In the genomic region with DNA sequence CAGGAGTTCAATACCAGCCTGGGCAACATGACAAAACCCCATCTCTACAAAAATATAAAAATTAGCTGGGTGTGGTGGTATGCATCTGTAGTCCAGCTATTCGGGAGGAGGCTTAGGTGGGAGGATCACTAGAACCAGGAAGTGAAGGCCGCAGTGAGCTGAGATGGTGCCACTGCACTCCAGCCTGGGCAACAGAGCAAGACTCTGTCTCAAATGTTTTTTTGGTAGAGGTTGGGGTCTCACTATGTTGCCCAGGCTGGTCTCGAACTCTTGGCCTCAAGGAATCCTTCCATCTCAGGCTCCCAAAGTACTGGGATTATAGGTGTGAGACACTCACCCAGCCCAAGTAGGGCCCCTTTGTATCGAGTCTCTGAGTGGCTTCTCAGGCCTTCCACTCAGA, we compare ENCODE assay signal across 25 cellular contexts. TPM values are rescaled to one million over a fixed set of nuclear protein-coding genes. Genes with fewer than 3 reads are reported as not detected.
A peak's percentile ranks its signal among the peaks of the same experiment; 100 is the strongest.
DNase-seq lines count a peak whose midpoint lies in the region; ATAC-seq, FAIRE-seq and TF ChIP-seq lines count a peak whose summit lies in the region.
"Had no signal": no experiment of that assay in that cellular context is flagged by ENCODE, and none has a peak within 500 bp of the region (broad histone marks: within the 10 kb centered on the region; RNA-seq: fewer than 3 reads in every experiment).

No MANE protein-coding gene starts in this region.

- H2AFZ ChIP-seq in H1 (ENCODE audit: low read length): no peak overlapping the region

- peaks cover 0 to 11% (median 6%) of the 10 kb centered on the region in 4 experiments; a peak in 5 of 7 replicates for H3K4me1 ChIP-seq in H1 (replicated peaks in 1 of 4; ENCODE audit: control insufficient read depth in 3 of 4, insufficient read depth in 4 of 4, low read length in 3 of 4)
- peaks cover 28 to 35% of the 10 kb centered on the region in 2 donors for H3K4me1 ChIP-seq in gastrocnemius medialis
- peaks cover 4 to 48% (median 34%) of the 10 kb centered on the region in 12 donors for H3K4me1 ChIP-seq in heart left ventricle
- H3K4me1 ChIP-seq: SJCRH30 had no signal

- no peak overlapping the region for H3K56ac ChIP-seq in H1 (replicated peaks; ENCODE audit: insufficient read length, low read depth, low read length)

- no peak for TF ChIP-seq RAD21 in H1 (IDR thresholded peaks at IDR 0.05 in 1 of 2, conservative IDR thresholded peaks at IDR 0.05 in 1 of 2; ENCODE audit: low read depth in 2 of 2, low read length in 2 of 2)

- H3K23ac ChIP-seq in H1 (ENCODE audit: insufficient read length): no peak overlapping the region

- TF ChIP-seq CTCF in activated CD8-positive, alpha-beta T cell treated with anti-CD3 and anti-CD28 coated beads for 36 hours (IDR thresholded peaks at IDR 0.05): no peak
- no peak for TF ChIP-seq CTCF in RWPE1 (conservative IDR thresholded peaks at IDR 0.05; ENCODE audit: low read depth)
- TF ChIP-seq CTCF in H1 (IDR thresholded peaks at IDR 0.05; ENCODE audit: control extremely low read depth in 1 of 3, insufficient read depth in 1 of 3, low read depth in 1 of 3, low read length in 3 of 3): no peak
- no peak for TF ChIP-seq CTCF in gastrocnemius medialis (IDR thresholded peaks at IDR 0.05 in 4 of 5, conservative IDR thresholded peaks at IDR 0.05 in 1 of 5)
- no peak for TF ChIP-seq CTCF in heart left ventricle (IDR thresholded peaks at IDR 0.05)

- POLR2A ChIA-PET in activated CD8-positive, alpha-beta T cell treated with anti-CD3 and anti-CD28 coated beads, Interleukin-2, amount 10 ng/mL, durations not matched to agents 7 days and 5 days (lab: Charles Lee): interaction anchor here (0.6 to 0.9 kb wide), 2 partner anchors 26 to 46 kb away, joined by 4 to 5 read pairs; partner anchors contain the start of gene RASSF1
- POLR2A ChIA-PET in activated CD8-positive, alpha-beta T cell treated with anti-CD3 and anti-CD28 coated beads for 36 hours (lab: Charles Lee): interaction anchor here (1.1 to 8.2 kb wide), 5 partner anchors 15 to 69 kb away, joined by 3 to 98 read pairs (median 4); partner anchors contain the start of genes LSMEM2 and TUSC2
- POLR2A ChIA-PET in RWPE1 (lab: Yijun Ruan, JAX; ENCODE audit: low non-redundant PET) (interaction anchor here (0.6 kb wide), 1 partner anchor 32 kb away, joined by 3 read pairs; no protein-coding TSS in a partner anchor), H1 (lab: Charles Lee; ENCODE audit: partially characterized antibody) (interaction anchor here (1.1 to 3.4 kb wide), 4 partner anchors 26 to 35 kb away, joined by 3 to 29 read pairs (median 10); partner anchors contain the start of genes HYAL2 and TUSC2)

- no peak overlapping the region for H2BK15ac ChIP-seq in H1 (ENCODE audit: low read length)

- H4K8ac ChIP-seq in H1 (ENCODE audit: extremely low read depth, insufficient read depth, low read length): no peak overlapping the region

- no peak for TF ChIP-seq EP300 in H1 (IDR thresholded peaks at IDR 0.05; ENCODE audit: borderline replicate concordance in 1 of 2, low read depth in 2 of 2, low read length in 2 of 2)

- H2BK12ac ChIP-seq in H1 (ENCODE audit: low read depth, low read length): 0 out of 2 replicates have a peak overlapping the region, but pooled peaks have one; percentile 17

- DNase-seq in activated CD8-positive, alpha-beta T cell treated with anti-CD3 and anti-CD28 coated beads, Interleukin-2, amount 10 ng/mL, durations not matched to agents 7 days and 5 days: no peak
- no peak for DNase-seq in activated CD8-positive, alpha-beta T cell treated with anti-CD3 and anti-CD28 coated beads for 36 hours
- DNase-seq in RWPE1 (ENCODE audit: low spot score) (no peak), H1 (ENCODE audit: low read depth in 1 of 2, low spot score in 2 of 2) (no peak), gastrocnemius medialis (no peak), COLO829 (ENCODE audit: low spot score) (no peak), heart left ventricle (no peak)
- no peak for DNase-seq in stimulated activated CD4-positive, alpha-beta T cell treated with anti-CD3 and anti-CD28 coated beads, Interleukin-4, amount 100 ng/mL, for 24 hours
- DNase-seq: AML-193, C1 segment of cervical spinal cord, HFFc6, Karpas-422, NCI-H1694 treated with DMSO at 0.1 percent for 48 hours, NCI-H2081 treated with DMSO at 0.1 percent for 48 hours, NCI-H446, NCI-H526, SJCRH30 had no signal

- H3K79me2 ChIP-seq in H1 (ENCODE audit: control insufficient read depth in 1 of 2, insufficient read depth in 2 of 2, low read length in 2 of 2): peaks cover 0 to 15% of the 10 kb centered on the region in 2 experiments; a peak in 3 of 4 replicates

- H3K27ac ChIP-seq in RWPE1 (peak overlapping the region; percentile 93), H1 (ENCODE audit: low read depth, low read length) (no peak overlapping the region), gastrocnemius medialis (peak overlapping the region in 3 of 4 donors; percentile 97 to 98 (median 97)), heart left ventricle (no peak overlapping the region)
- H3K27ac ChIP-seq: Peyer's patch, SJCRH30 had no signal

- no peak overlapping the region for H2BK120ac ChIP-seq in H1 (replicated peaks; ENCODE audit: low read depth, low read length)

- 85% methylated on average over 4 of the region's 4 CpGs; no CpG with 5 or more reads in 1 of the 2 experiments for WGBS in H1 (ENCODE audit: extremely low coverage in 1 of 2, insufficient coverage in 1 of 2, insufficient read length in 1 of 2, insufficient replicate concordance in 2 of 2, low coverage in 1 of 2, low lambda C conversion rate in 2 of 2, missing lambda C conversion rate in 1 of 2), 2 experiments
- WGBS in heart left ventricle, 4 donors: 74 to 87% (median 85%) methylated on average over 4 of the region's 4 CpGs

- H4K20me1 ChIP-seq in H1 (replicated peaks in 1 of 2; ENCODE audit: control insufficient read depth in 1 of 2, insufficient read depth in 2 of 2, low read length in 2 of 2): peaks cover 0 to 4% of the 10 kb centered on the region in 2 experiments

- H3K4me1 Mint-ChIP-seq in activated CD8-positive, alpha-beta T cell treated with anti-CD3 and anti-CD28 coated beads, Interleukin-2, amount 10 ng/mL, durations not matched to agents 7 days and 5 days (ENCODE audit: low read depth): peaks cover 38% of the 10 kb centered on the region
- peaks cover 19% of the 10 kb centered on the region for H3K4me1 Mint-ChIP-seq in activated CD8-positive, alpha-beta T cell treated with anti-CD3 and anti-CD28 coated beads for 36 hours (ENCODE audit: low read depth)

- no peak overlapping the region for H3K9ac ChIP-seq in H1 (replicated peaks in 1 of 4; ENCODE audit: extremely low read depth in 1 of 4, low read depth in 3 of 4, low read length in 3 of 4)

- H3K18ac ChIP-seq in H1 (ENCODE audit: extremely low read depth, low read length): no peak overlapping the region

- no peak for FAIRE-seq in H1 (lab: Jason Lieb, UNC)
- FAIRE-seq: D721Med, H54 had no signal

- no peak overlapping the region for H4K91ac ChIP-seq in H1 (replicated peaks; ENCODE audit: insufficient read length, low read length)

- H3K27me3 ChIP-seq in H1 (replicated peaks in 1 of 4; ENCODE audit: control insufficient read depth in 3 of 4, extremely low read depth in 1 of 4, insufficient read depth in 3 of 4, low read length in 3 of 4) (no peaks in the 10 kb centered on the region; a peak in 1 of 7 replicates), gastrocnemius medialis (no peaks in the 10 kb centered on the region), heart left ventricle (no peaks in the 10 kb centered on the region)
- H3K27me3 ChIP-seq: Peyer's patch, SJCRH30 had no signal

- no peak overlapping the region for H2BK20ac ChIP-seq in H1 (ENCODE audit: low read length)

- intact Hi-C loops in activated CD8-positive, alpha-beta T cell treated with anti-CD3 and anti-CD28 coated beads for 36 hours (cut with micrococcal nuclease): no loop called here
- intact Hi-C loops in gastrocnemius medialis (cut with DNase I; ENCODE audit: low total_unique reads): no loop called here
- intact Hi-C loops in heart left ventricle (cut with DNase I): loop anchor here in 2 of 10 donors (5.0 to 10.0 kb wide), 2 partner anchors 33 to 359 kb away; partner anchors contain the start of gene TUSC2 (in 1 of the 2)

- peaks cover 3% of the 10 kb centered on the region; the same call in 1 of the 2 replicates for H3K79me1 ChIP-seq in H1 (ENCODE audit: low read depth, low read length)

- CTCF ChIA-PET in activated CD8-positive, alpha-beta T cell treated with anti-CD3 and anti-CD28 coated beads, Interleukin-2, amount 10 ng/mL, durations not matched to agents 7 days and 5 days (lab: Charles Lee): interaction anchor here (1.1 kb wide), 2 partner anchors 30 to 34 kb away, joined by 3 to 4 read pairs; no protein-coding TSS in a partner anchor
- CTCF ChIA-PET in activated CD8-positive, alpha-beta T cell treated with anti-CD3 and anti-CD28 coated beads for 36 hours (lab: Charles Lee): no interaction called here
- CTCF ChIA-PET in RWPE1 (lab: Yijun Ruan, JAX): no interaction called here
- CTCF ChIA-PET in H1 (lab: Charles Lee; ENCODE audit: partially characterized antibody): interaction anchor here (0.5 to 3.4 kb wide), 5 partner anchors 8 to 394 kb away, joined by 3 to 15 read pairs (median 4); partner anchors contain the start of genes HYAL2 and LSMEM2

- no peaks in the 10 kb centered on the region for H3K9me3 Mint-ChIP-seq in activated CD8-positive, alpha-beta T cell treated with anti-CD3 and anti-CD28 coated beads, Interleukin-2, amount 10 ng/mL, durations not matched to agents 7 days and 5 days (ENCODE audit: insufficient read depth)
- no peaks in the 10 kb centered on the region for H3K9me3 Mint-ChIP-seq in activated CD8-positive, alpha-beta T cell treated with anti-CD3 and anti-CD28 coated beads for 36 hours
- H3K9me3 Mint-ChIP-seq: HFFc6 had no signal

- H3K4me3 ChIP-seq in H1 (ENCODE audit: extremely low read depth in 1 of 4, insufficient read depth in 2 of 4, low read depth in 3 of 4, low read length in 4 of 4): no peak overlapping the region
- H3K4me3 ChIP-seq in gastrocnemius medialis: no peak overlapping the region
- no peak overlapping the region for H3K4me3 ChIP-seq in heart left ventricle
- H3K4me3 ChIP-seq: Peyer's patch, SJCRH30 had no signal

- H3K4me3 Mint-ChIP-seq in activated CD8-positive, alpha-beta T cell treated with anti-CD3 and anti-CD28 coated beads, Interleukin-2, amount 10 ng/mL, durations not matched to agents 7 days and 5 days: no peak overlapping the region
- no peak overlapping the region for H3K4me3 Mint-ChIP-seq in activated CD8-positive, alpha-beta T cell treated with anti-CD3 and anti-CD28 coated beads for 36 hours
- H3K4me3 Mint-ChIP-seq: HFFc6 had no signal

- peaks cover 15% of the 10 kb centered on the region for H3K23me2 ChIP-seq in H1 (ENCODE audit: low read depth, low read length)

- H3K36me3 Mint-ChIP-seq in activated CD8-positive, alpha-beta T cell treated with anti-CD3 and anti-CD28 coated beads, Interleukin-2, amount 10 ng/mL, durations not matched to agents 7 days and 5 days (ENCODE audit: low read depth): peaks cover 7% of the 10 kb centered on the region
- peaks cover 21% of the 10 kb centered on the region for H3K36me3 Mint-ChIP-seq in activated CD8-positive, alpha-beta T cell treated with anti-CD3 and anti-CD28 coated beads for 36 hours (ENCODE audit: low read depth)

- in situ Hi-C loops in gastrocnemius medialis (cut with MboI; ENCODE audit: low sequenced_read_pairs in 4 of 4): loop anchor here in 1 of 4 donors (25.0 kb wide), 1 partner anchor 357 kb away; the partner anchor contains the start of genes MON1A and RBM6

- no peaks in the 10 kb centered on the region for H3K27me3 Mint-ChIP-seq in activated CD8-positive, alpha-beta T cell treated with anti-CD3 and anti-CD28 coated beads, Interleukin-2, amount 10 ng/mL, durations not matched to agents 7 days and 5 days (ENCODE audit: low read depth)
- H3K27me3 Mint-ChIP-seq in activated CD8-positive, alpha-beta T cell treated with anti-CD3 and anti-CD28 coated beads for 36 hours: no peaks in the 10 kb centered on the region

- H3K9me3 ChIP-seq in H1 (ENCODE audit: insufficient read depth in 2 of 2, low read depth in 1 of 2, low read length in 1 of 2) (no peaks in the 10 kb centered on the region), gastrocnemius medialis (no peaks in the 10 kb centered on the region), heart left ventricle (no peaks in the 10 kb centered on the region)
- H3K9me3 ChIP-seq: Peyer's patch, SJCRH30 had no signal

- ATAC-seq in activated CD8-positive, alpha-beta T cell treated with anti-CD3 and anti-CD28 coated beads, Interleukin-2, amount 10 ng/mL, durations not matched to agents 7 days and 5 days: no peak
- ATAC-seq in activated CD8-positive, alpha-beta T cell treated with anti-CD3 and anti-CD28 coated beads for 36 hours: no peak
- ATAC-seq in gastrocnemius medialis: no peak
- ATAC-seq in heart left ventricle: no peak

- H2AK5ac ChIP-seq in H1 (ENCODE audit: low read depth, low read length): no peak overlapping the region

- H2BK5ac ChIP-seq in H1 (ENCODE audit: low read depth, low read length): no peak overlapping the region

- H3K4ac ChIP-seq in H1 (replicated peaks; ENCODE audit: insufficient read length, low read depth, low read length): no peak overlapping the region

- H3K14ac ChIP-seq in H1 (ENCODE audit: insufficient read length): no peak overlapping the region

- H3K36me3 ChIP-seq in H1 (ENCODE audit: control insufficient read depth in 2 of 4, insufficient read depth in 4 of 4, low read length in 3 of 4) (peaks cover 4 to 12% (median 10%) of the 10 kb centered on the region in 4 experiments), gastrocnemius medialis (peaks cover 0 to 22% of the 10 kb centered on the region in 2 donors), heart left ventricle (peaks cover 0 to 20% (median 11%) of the 10 kb centered on the region in 9 donors)

- TF ChIP-seq POLR2A in H1 (IDR thresholded peaks at IDR 0.05; ENCODE audit: control extremely low read depth in 1 of 2, low read depth in 2 of 2, low read length in 2 of 2): no peak
- no peak for TF ChIP-seq POLR2A in gastrocnemius medialis (IDR thresholded peaks at IDR 0.05)
- TF ChIP-seq POLR2A in heart left ventricle (IDR thresholded peaks at IDR 0.05): no peak

- no peak overlapping the region for H4K5ac ChIP-seq in H1 (ENCODE audit: insufficient read length, low read depth, low read length)

- H3K4me2 ChIP-seq in H1 (ENCODE audit: insufficient read depth in 1 of 2, low read depth in 2 of 2, low read length in 2 of 2): no peak overlapping the region

- H3K27ac Mint-ChIP-seq in activated CD8-positive, alpha-beta T cell treated with anti-CD3 and anti-CD28 coated beads, Interleukin-2, amount 10 ng/mL, durations not matched to agents 7 days and 5 days: peak overlapping the region; percentile 94
- no peak overlapping the region for H3K27ac Mint-ChIP-seq in activated CD8-positive, alpha-beta T cell treated with anti-CD3 and anti-CD28 coated beads for 36 hours
- H3K27ac Mint-ChIP-seq: HFFc6 had no signal

RNA-seq across cellular contexts. Expression of gene IFRD2, which starts 1.9 kb away (rescaled TPM):
- 10 to 100 TPM; 81.3 to 85.1 TPM for total RNA-seq in activated CD8-positive, alpha-beta T cell treated with anti-CD3 and anti-CD28 coated beads, Interleukin-2, amount 10 ng/mL, durations not matched to agents 7 days and 5 days
- 100 to 1,000 TPM; 132 to 133 TPM for total RNA-seq in activated CD8-positive, alpha-beta T cell treated with anti-CD3 and anti-CD28 coated beads for 36 hours
- 88.8 and 97.8 TPM in 2 replicates for total RNA-seq in H1 (2021; fragmentation: NEBNext Ultra II Directional; extraction: Animal tissue kit (Norgen Biotek cat#: 25700))
- 76.7 and 123 TPM in 2 replicates for polyA plus RNA-seq in H1 (2011; rRNA removed)
- 76.7 TPM for polyA plus RNA-seq in H1 (2011; cell fraction: cytosol; rRNA removed)
- 310 TPM for polyA plus RNA-seq in H1 (2011; cell fraction: nucleus; rRNA removed)
- polyA plus RNA-seq in H1 (2012, experiment 1 of 2): 72.6 to 93.2 TPM (median 89.6 TPM) in 4 replicates
- 133 TPM for polyA plus RNA-seq in H1 (2012, experiment 2 of 2)
- polyA plus RNA-seq in H1 (2013, experiment 1 of 2): 61.4 TPM
- polyA plus RNA-seq in H1 (2013, experiment 2 of 2): 54.6 TPM
- 47.8 and 50.1 TPM in 2 replicates for polyA minus RNA-seq in H1 (2011; rRNA and poly(A)+ RNA removed)
- 33.3 TPM for polyA minus RNA-seq in H1 (2011; cell fraction: cytosol; rRNA and poly(A)+ RNA removed)
- 86.7 TPM for polyA minus RNA-seq in H1 (2011; cell fraction: nucleus; rRNA and poly(A)+ RNA removed)
- total RNA-seq in gastrocnemius medialis: 100 to 1,000 TPM; 111 to 145 (median 127) TPM
- total RNA-seq in heart left ventricle: 10 to 100 TPM; 47.5 to 94.9 (median 61.4) TPM
- polyA plus RNA-seq in heart left ventricle: 100 to 1,000 TPM in 1 of 2 donors, 10 to 100 TPM in 1; 80.5 to 106 TPM

RNA-seq across cellular contexts. Expression of gene HYAL3, which starts 5.1 kb away (rescaled TPM):
- 10 to 100 TPM in 1 of 2 experiments, 1 to 10 TPM in 1; 9.7 to 12.7 TPM for total RNA-seq in activated CD8-positive, alpha-beta T cell treated with anti-CD3 and anti-CD28 coated beads, Interleukin-2, amount 10 ng/mL, durations not matched to agents 7 days and 5 days
- 1 to 10 TPM; 3.3 to 4.1 TPM for total RNA-seq in activated CD8-positive, alpha-beta T cell treated with anti-CD3 and anti-CD28 coated beads for 36 hours
- 3.2 and 4.9 TPM in 2 replicates for total RNA-seq in H1 (2021; fragmentation: NEBNext Ultra II Directional; extraction: Animal tissue kit (Norgen Biotek cat#: 25700))
- 12.2 and 13.0 TPM in 2 replicates for polyA plus RNA-seq in H1 (2011; rRNA removed)
- polyA plus RNA-seq in H1 (2011; cell fraction: cytosol; rRNA removed): 7.5 TPM
- polyA plus RNA-seq in H1 (2011; cell fraction: nucleus; rRNA removed): 9.4 TPM
- 3.3 to 4.6 TPM (median 4.3 TPM) in 4 replicates for polyA plus RNA-seq in H1 (2012, experiment 1 of 2)
- polyA plus RNA-seq in H1 (2012, experiment 2 of 2): 6.7 TPM
- polyA plus RNA-seq in H1 (2013, experiment 1 of 2): 3.5 TPM
- 3.8 TPM for polyA plus RNA-seq in H1 (2013, experiment 2 of 2)
- polyA minus RNA-seq in H1 (2011; rRNA and poly(A)+ RNA removed): 2.1 and 6.2 TPM in 2 replicates
- polyA minus RNA-seq in H1 (2011; cell fraction: cytosol; rRNA and poly(A)+ RNA removed): 5.6 TPM
- 5.2 TPM for polyA minus RNA-seq in H1 (2011; cell fraction: nucleus; rRNA and poly(A)+ RNA removed)
- 1 to 10 TPM in 3 of 4 donors, not detected in 1; 1.1 to 2.3 (median 1.2) TPM for total RNA-seq in gastrocnemius medialis
- total RNA-seq in heart left ventricle: 1 to 10 TPM; 1.0 to 3.2 (median 1.6) TPM
- polyA plus RNA-seq in heart left ventricle: 1 to 10 TPM; 2.1 to 3.1 TPM

RNA-seq across cellular contexts. Expression of gene NAA80, which starts 5.1 kb away (rescaled TPM):
- 10 to 100 TPM; 26.8 to 28.5 TPM for total RNA-seq in activated CD8-positive, alpha-beta T cell treated with anti-CD3 and anti-CD28 coated beads, Interleukin-2, amount 10 ng/mL, durations not matched to agents 7 days and 5 days
- total RNA-seq in activated CD8-positive, alpha-beta T cell treated with anti-CD3 and anti-CD28 coated beads for 36 hours: 10 to 100 TPM; 23.2 to 23.4 TPM
- total RNA-seq in H1 (2021; fragmentation: NEBNext Ultra II Directional; extraction: Animal tissue kit (Norgen Biotek cat#: 25700)): 10.1 and 11.3 TPM in 2 replicates
- 16.7 and 23.9 TPM in 2 replicates for polyA plus RNA-seq in H1 (2011; rRNA removed)
- 12.0 TPM for polyA plus RNA-seq in H1 (2011; cell fraction: cytosol; rRNA removed)
- 36.5 TPM for polyA plus RNA-seq in H1 (2011; cell fraction: nucleus; rRNA removed)
- polyA plus RNA-seq in H1 (2012, experiment 1 of 2): 5.4 to 12.0 TPM (median 10.1 TPM) in 4 replicates
- polyA plus RNA-seq in H1 (2012, experiment 2 of 2): 10.8 TPM
- polyA plus RNA-seq in H1 (2013, experiment 1 of 2): 10.9 TPM
- 11.2 TPM for polyA plus RNA-seq in H1 (2013, experiment 2 of 2)
- polyA minus RNA-seq in H1 (2011; rRNA and poly(A)+ RNA removed): 7.2 and 13.4 TPM in 2 replicates
- 3.4 TPM for polyA minus RNA-seq in H1 (2011; cell fraction: cytosol; rRNA and poly(A)+ RNA removed)
- 15.6 TPM for polyA minus RNA-seq in H1 (2011; cell fraction: nucleus; rRNA and poly(A)+ RNA removed)
- 10 to 100 TPM; 12.5 to 22.1 (median 14.8) TPM for total RNA-seq in gastrocnemius medialis
- total RNA-seq in heart left ventricle: 10 to 100 TPM in 4 of 9 donors, 1 to 10 TPM in 5; 8.0 to 13.9 (median 9.8) TPM
- polyA plus RNA-seq in heart left ventricle: 10 to 100 TPM in 1 of 2 donors, 1 to 10 TPM in 1; 5.0 to 10.4 TPM

RNA-seq across cellular contexts. Expression of gene HYAL1, which starts 9.3 kb away (rescaled TPM):
- total RNA-seq in activated CD8-positive, alpha-beta T cell treated with anti-CD3 and anti-CD28 coated beads, Interleukin-2, amount 10 ng/mL, durations not matched to agents 7 days and 5 days: under 1 TPM in 1 of 2 experiments, not detected in 1; 0.16 TPM
- not detected for total RNA-seq in activated CD8-positive, alpha-beta T cell treated with anti-CD3 and anti-CD28 coated beads for 36 hours
- total RNA-seq in H1 (2021; fragmentation: NEBNext Ultra II Directional; extraction: Animal tissue kit (Norgen Biotek cat#: 25700)): 1.7 and 2.0 TPM in 2 replicates
- polyA plus RNA-seq in H1 (2011; rRNA removed) (5.4 and 9.1 TPM in 2 replicates), heart left ventricle (10 to 100 TPM; 37.6 to 60.7 TPM)
- polyA plus RNA-seq in H1 (2011; cell fraction: cytosol; rRNA removed): 5.7 TPM
- polyA plus RNA-seq in H1 (2011; cell fraction: nucleus; rRNA removed): 6.6 TPM
- 3.9 to 4.4 TPM (median 4.0 TPM) in 4 replicates for polyA plus RNA-seq in H1 (2012, experiment 1 of 2)
- polyA plus RNA-seq in H1 (2012, experiment 2 of 2): 2.7 TPM
- 4.9 TPM for polyA plus RNA-seq in H1 (2013, experiment 1 of 2)
- 4.1 TPM for polyA plus RNA-seq in H1 (2013, experiment 2 of 2)
- 5.0 and 5.9 TPM in 2 replicates for polyA minus RNA-seq in H1 (2011; rRNA and poly(A)+ RNA removed)
- polyA minus RNA-seq in H1 (2011; cell fraction: cytosol; rRNA and poly(A)+ RNA removed): 4.9 TPM
- polyA minus RNA-seq in H1 (2011; cell fraction: nucleus; rRNA and poly(A)+ RNA removed): 6.2 TPM
- total RNA-seq in gastrocnemius medialis (10 to 100 TPM in 2 of 4 donors, 1 to 10 TPM in 2; 3.6 to 14.6 (median 9.1) TPM), heart left ventricle (10 to 100 TPM; 36.9 to 99.7 (median 57.8) TPM)
- total RNA-seq: M059J, SJCRH30 had no signal

RNA-seq across cellular contexts. Expression of gene LSMEM2, which starts 15.2 kb away (rescaled TPM):
- total RNA-seq in activated CD8-positive, alpha-beta T cell treated with anti-CD3 and anti-CD28 coated beads, Interleukin-2, amount 10 ng/mL, durations not matched to agents 7 days and 5 days: not detected
- not detected for total RNA-seq in activated CD8-positive, alpha-beta T cell treated with anti-CD3 and anti-CD28 coated beads for 36 hours
- total RNA-seq in H1 (2021; fragmentation: NEBNext Ultra II Directional; extraction: Animal tissue kit (Norgen Biotek cat#: 25700)): 0.57 and 0.58 TPM in 2 replicates
- 0.68 and 0.94 TPM in 2 replicates for polyA plus RNA-seq in H1 (2011; rRNA removed)
- polyA plus RNA-seq in H1 (2011; cell fraction: cytosol; rRNA removed): 0.74 TPM
- 1.1 TPM for polyA plus RNA-seq in H1 (2011; cell fraction: nucleus; rRNA removed)
- 0.37 to 0.74 TPM (median 0.57 TPM) in 4 replicates for polyA plus RNA-seq in H1 (2012, experiment 1 of 2)
- 0.38 TPM for polyA plus RNA-seq in H1 (2012, experiment 2 of 2)
- 0.20 TPM for polyA plus RNA-seq in H1 (2013, experiment 1 of 2)
- 0.15 TPM for polyA plus RNA-seq in H1 (2013, experiment 2 of 2)
- polyA minus RNA-seq in H1 (2011; rRNA and poly(A)+ RNA removed): 0.63 and 0.69 TPM in 2 replicates
- not detected for polyA minus RNA-seq in H1 (2011; cell fraction: cytosol; rRNA and poly(A)+ RNA removed)
- not detected for polyA minus RNA-seq in H1 (2011; cell fraction: nucleus; rRNA and poly(A)+ RNA removed)
- total RNA-seq in gastrocnemius medialis: under 1 TPM in 3 of 4 donors, not detected in 1; 0.41 to 0.98 (median 0.49) TPM
- total RNA-seq in heart left ventricle: 10 to 100 TPM in 8 of 9 donors, 1 to 10 TPM in 1; 8.8 to 68.3 (median 31.5) TPM
- 10 to 100 TPM in 1 of 2 donors, 1 to 10 TPM in 1; 1.3 to 29.7 TPM for polyA plus RNA-seq in heart left ventricle
- total RNA-seq: A172, HT1080, M059J, OCI-LY7, Peyer's patch, SJCRH30 had no signal
- polyA plus RNA-seq: AG04450 had no signal

Comparison
In these comparisons a context has a peak if more than half of its experiments do, and no peak if none do; other contexts are left out.
1. CTCF ChIA-PET loops: an anchor here in activated CD8-positive, alpha-beta T cell treated with anti-CD3 and anti-CD28 coated beads, Interleukin-2, amount 10 ng/mL, durations not matched to agents 7 days and 5 days (1.1 kb wide) and H1 (0.5 to 3.4 kb wide); none called in activated CD8-positive, alpha-beta T cell treated with anti-CD3 and anti-CD28 coated beads for 36 hours and RWPE1.
2. H3K27ac ChIP-seq: peak in RWPE1 (single experiment) and gastrocnemius medialis (3 of 4); none in H1 (single experiment) and heart left ventricle (0 of 12).